ENCODE assay signal across 16 cellular contexts in the genomic region with DNA sequence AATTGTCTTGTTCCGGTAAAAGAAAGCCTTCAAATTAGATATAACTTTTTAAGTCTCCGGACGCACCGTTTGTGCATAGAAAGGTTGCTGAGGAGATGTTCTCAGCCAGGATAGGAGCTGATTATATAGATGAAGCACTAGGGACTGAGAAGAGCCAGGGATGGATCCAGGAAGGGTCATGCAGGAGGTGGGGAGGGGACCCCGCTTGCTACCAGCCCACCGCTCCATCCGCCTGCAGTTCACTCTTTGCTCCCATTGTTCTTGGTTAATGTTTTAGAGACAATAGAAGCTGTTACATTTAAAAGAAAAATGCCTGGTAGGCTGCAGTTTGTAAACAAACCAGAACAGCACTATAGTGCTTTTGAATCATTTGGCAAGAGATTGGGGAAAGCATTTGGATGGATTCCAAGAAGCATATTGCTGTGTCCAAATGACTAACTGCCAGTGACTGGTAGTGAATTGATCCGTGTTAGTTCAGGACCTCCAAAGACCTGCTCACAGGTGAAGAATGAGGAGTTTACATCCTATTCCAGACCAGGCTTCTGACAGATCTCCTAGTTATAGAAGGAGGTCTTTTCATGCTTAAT.
DNase-seq lines count a peak whose midpoint lies in the region; ATAC-seq and TF ChIP-seq lines count a peak whose summit lies in the region.
"Had no signal": no experiment of that assay in that cellular context is flagged by ENCODE, and none has a peak within 500 bp of the region (broad histone marks: within the 10 kb centered on the region; RNA-seq: fewer than 3 reads in every experiment).

No MANE protein-coding gene starts in this region.

- no peak overlapping the region for H2AFZ ChIP-seq in mammary epithelial cell (ENCODE audit: low read depth, low read length)
- no peak overlapping the region for H2AFZ ChIP-seq in smooth muscle cell (ENCODE audit: low read depth)

- no peaks in the 10 kb centered on the region for H3K9me3 Mint-ChIP-seq in MCF 10A (ENCODE audit: unreplicated experiment)

- H3K27ac ChIP-seq in mammary epithelial cell (ENCODE audit: insufficient read depth, low read depth, low read length) (no peak overlapping the region), smooth muscle cell (ENCODE audit: low read depth) (no peak overlapping the region)
- H3K27ac ChIP-seq: cardiac muscle cell, pancreas, testis had no signal

- H3K4me2 ChIP-seq in mammary epithelial cell (ENCODE audit: insufficient read depth, low read depth, low read length) = no peak overlapping the region
- H3K4me2 ChIP-seq in smooth muscle cell = no peak overlapping the region

- H3K9ac ChIP-seq in mammary epithelial cell (ENCODE audit: insufficient read depth, low read length) = no peak overlapping the region
- H3K9ac ChIP-seq in smooth muscle cell (ENCODE audit: low read depth) = no peak overlapping the region

- H3F3A ChIP-seq in smooth muscle cell (ENCODE audit: low read depth) = no peaks in the 10 kb centered on the region

- no peaks in the 10 kb centered on the region for H3K27me3 Mint-ChIP-seq in MCF 10A (ENCODE audit: insufficient read depth, unreplicated experiment)

- H4K20me1 ChIP-seq in mammary epithelial cell (ENCODE audit: insufficient read depth, low read length) (no peaks in the 10 kb centered on the region), smooth muscle cell (ENCODE audit: low read depth) (no peaks in the 10 kb centered on the region)

- H3K36me3 ChIP-seq in mammary epithelial cell (ENCODE audit: insufficient read depth, low read length) (no peaks in the 10 kb centered on the region), smooth muscle cell (ENCODE audit: low read depth) (no peaks in the 10 kb centered on the region)
- H3K36me3 ChIP-seq: cardiac muscle cell, pancreas had no signal

- no peaks in the 10 kb centered on the region for H3K4me1 Mint-ChIP-seq in MCF 10A (ENCODE audit: insufficient read depth, unreplicated experiment)

- H3K4me1 ChIP-seq in mammary epithelial cell (ENCODE audit: insufficient read depth, low read length) = no peaks in the 10 kb centered on the region
- H3K4me1 ChIP-seq in smooth muscle cell (ENCODE audit: low read depth) = no peaks in the 10 kb centered on the region
- H3K4me1 ChIP-seq: Caco-2, pancreas, testis had no signal

- H3K4me3 Mint-ChIP-seq in MCF 10A (ENCODE audit: unreplicated experiment) = no peak overlapping the region

- in situ Hi-C loops in mammary epithelial cell (cut with MboI; ENCODE audit: low sequenced_read_pairs in 2 of 2) = no loop called here

- 64% methylated on average over 6 of the region's 8 CpGs for WGBS in mammary epithelial cell (ENCODE audit: low coverage, missing lambda C conversion rate)
- 89% methylated on average over 8 of the region's 8 CpGs for WGBS in smooth muscle cell (ENCODE audit: low lambda C conversion rate)

- no peaks in the 10 kb centered on the region for H3K27me3 ChIP-seq in mammary epithelial cell (ENCODE audit: insufficient read depth, low read length)
- no peaks in the 10 kb centered on the region for H3K27me3 ChIP-seq in smooth muscle cell (ENCODE audit: low read depth)
- H3K27me3 ChIP-seq: cardiac muscle cell, pancreas, testis had no signal

- ATAC-seq in HG03521 (IDR thresholded peaks at IDR 0.05; ENCODE audit: unreplicated experiment) = no peak
- ATAC-seq: activated naive CD4-positive, alpha-beta T cell treated with anti-CD3 and anti-CD28 coated beads, Interleukin-2, amount 50 U/mL, for 72 hours had no signal

- TF ChIP-seq CTCF in MCF 10A (IDR thresholded peaks at IDR 0.05; ENCODE audit: unreplicated experiment) = no peak
- no peak for TF ChIP-seq CTCF in mammary epithelial cell (conservative IDR thresholded peaks at IDR 0.05 in 1 of 2, IDR thresholded peaks at IDR 0.05 in 1 of 2; ENCODE audit: extremely low read depth in 1 of 2, insufficient read depth in 1 of 2, low read depth in 1 of 2, low read length in 2 of 2)
- no peak for TF ChIP-seq CTCF in epithelial cell of esophagus (IDR thresholded peaks at IDR 0.05; ENCODE audit: insufficient read depth, low read depth, low read length, missing control alignments)
- TF ChIP-seq CTCF in smooth muscle cell (IDR thresholded peaks at IDR 0.05; ENCODE audit: borderline replicate concordance, insufficient read depth, poor library complexity, severe bottlenecking) = no peak

- H3K36me3 Mint-ChIP-seq in MCF 10A (ENCODE audit: insufficient read depth, unreplicated experiment) = no peaks in the 10 kb centered on the region
- H3K36me3 Mint-ChIP-seq: activated naive CD4-positive, alpha-beta T cell treated with anti-CD3 and anti-CD28 coated beads, Interleukin-2, amount 50 U/mL, for 72 hours had no signal

- H3K4me3 ChIP-seq in mammary epithelial cell (replicated peaks in 1 of 3; ENCODE audit: insufficient read depth in 1 of 3, low read depth in 2 of 3, low read length in 3 of 3) = no peak overlapping the region
- H3K4me3 ChIP-seq in epithelial cell of esophagus (ENCODE audit: low read length) = no peak overlapping the region
- no peak overlapping the region for H3K4me3 ChIP-seq in smooth muscle cell
- H3K4me3 ChIP-seq: cardiac muscle cell, pancreas, testis had no signal

- H3K79me2 ChIP-seq in mammary epithelial cell (ENCODE audit: insufficient read depth, low read length) = no peaks in the 10 kb centered on the region
- no peaks in the 10 kb centered on the region for H3K79me2 ChIP-seq in smooth muscle cell (ENCODE audit: low read depth)

- no peak overlapping the region for H3K27ac Mint-ChIP-seq in MCF 10A (ENCODE audit: low read depth, unreplicated experiment)
- H3K27ac Mint-ChIP-seq: activated naive CD4-positive, alpha-beta T cell treated with anti-CD3 and anti-CD28 coated beads, Interleukin-2, amount 50 U/mL, for 72 hours had no signal

- DNase-seq in MCF 10A (ENCODE audit: unreplicated experiment) (peak; percentile 68), mammary epithelial cell (no peak), NCI-H2227 (lab: John Stamatoyannopoulos, UW; ENCODE audit: unreplicated experiment) (peak; percentile 68), epithelial cell of esophagus (ENCODE audit: low read depth) (peak; percentile 23), smooth muscle cell (lab: John Stamatoyannopoulos, UW; ENCODE audit: unreplicated experiment) (no peak), posterior vena cava (ENCODE audit: low spot score) (no peak), Ammon's horn (ENCODE audit: low spot score) (no peak)
- DNase-seq: activated CD8-positive, alpha-beta memory T cell treated with anti-CD3 and anti-CD28 coated beads, Interleukin-2, amount 50 U/mL, for 4 hours; Caco-2; effector memory CD4-positive, alpha-beta T cell; foreskin melanocyte; pancreas; testis had no signal

- BruUV-seq in MCF 10A (replicated peaks; lab: Mats Ljungman, UMichigan) (no TSS peak), mammary epithelial cell (replicated peaks; lab: Mats Ljungman, UMichigan) (no TSS peak)

- dilution Hi-C loops in mammary epithelial cell (cut with HindIII; ENCODE audit: low sequenced_read_pairs) = no loop called here

- H3K9me3 ChIP-seq in mammary epithelial cell (replicated peaks; ENCODE audit: insufficient read depth, low read length) = no peaks in the 10 kb centered on the region
- H3K9me3 ChIP-seq in smooth muscle cell (replicated peaks; ENCODE audit: low read depth) = no peaks in the 10 kb centered on the region
- H3K9me3 ChIP-seq: Caco-2, pancreas, testis had no signal

- intact Hi-C loops in MCF 10A (cut with micrococcal nuclease) (no loop called here), mammary epithelial cell (cut with micrococcal nuclease) (no loop called here), posterior vena cava (cut with DNase I) (no loop called here)

- CTCF ChIA-PET in MCF 10A (lab: Yijun Ruan, JAX) (interaction anchor here (0.6 kb wide), 2 partner anchors 54 to 268 kb away, joined by 3 read pairs; no protein-coding TSS in a partner anchor), mammary epithelial cell (lab: Charles Lee; ENCODE audit: low non-redundant PET) (no interaction called here)

- POLR2A ChIA-PET in MCF 10A (lab: Yijun Ruan, JAX) = interaction anchor here (0.6 kb wide), 1 partner anchor 237 kb away, joined by 4 read pairs; no protein-coding TSS in a partner anchor

Comparison
In these comparisons a context has a peak if more than half of its experiments do, and no peak if none do; other contexts are left out.
1. DNase-seq: peak in MCF 10A (single experiment), NCI-H2227 (single experiment) and epithelial cell of esophagus (single experiment); none in mammary epithelial cell (single experiment), smooth muscle cell (single experiment), posterior vena cava (single experiment) and Ammon's horn (single experiment).